Comparison of ENCODE assay signal across 24 cellular contexts in genomic region chr11:119054418-119054817, GRCh38. TPM values are rescaled to one million over a fixed set of nuclear protein-coding genes. Genes with fewer than 3 reads are reported as not detected.
DNase-seq lines count a peak whose midpoint lies in the region; ATAC-seq, FAIRE-seq and TF ChIP-seq lines count a peak whose summit lies in the region.
"Had no signal": no experiment of that assay in that cellular context is flagged by ENCODE, and none has a peak within 500 bp of the region (broad histone marks: within the 10 kb centered on the region; RNA-seq: fewer than 3 reads in every experiment).

No MANE protein-coding gene starts in this region.

- no peaks in the 10 kb centered on the region for H3K9me3 Mint-ChIP-seq in activated CD4-positive, alpha-beta memory T cell treated with anti-CD3 and anti-CD28 coated beads for 36 hours
- H3K9me3 Mint-ChIP-seq in activated CD4-positive, alpha-beta memory T cell treated with anti-CD3 and anti-CD28 coated beads, Interleukin-2, amount 10 ng/mL, durations not matched to agents 7 days and 5 days: no peaks in the 10 kb centered on the region
- no peaks in the 10 kb centered on the region for H3K9me3 Mint-ChIP-seq in CD8-positive, alpha-beta T cell
- no peaks in the 10 kb centered on the region for H3K9me3 Mint-ChIP-seq in neural crest cell

- H4K20me1 ChIP-seq in K562 (replicated peaks; ENCODE audit: control insufficient read depth, insufficient read depth, low read length): no peaks in the 10 kb centered on the region

- WGBS in K562 (ENCODE audit: insufficient coverage, low coverage, missing lambda C conversion rate): 95% methylated on average over 10 of the region's 10 CpGs

- peak overlapping the region; percentile 16 for H3K4me3 Mint-ChIP-seq in activated CD4-positive, alpha-beta memory T cell treated with anti-CD3 and anti-CD28 coated beads for 36 hours
- H3K4me3 Mint-ChIP-seq in activated CD4-positive, alpha-beta memory T cell treated with anti-CD3 and anti-CD28 coated beads, Interleukin-2, amount 10 ng/mL, durations not matched to agents 7 days and 5 days: no peak overlapping the region
- H3K4me3 Mint-ChIP-seq in CD8-positive, alpha-beta T cell: peak overlapping the region; percentile 45
- peak overlapping the region; percentile 79 for H3K4me3 Mint-ChIP-seq in neural crest cell

- POLR2A ChIA-PET in activated CD4-positive, alpha-beta memory T cell treated with anti-CD3 and anti-CD28 coated beads for 36 hours (lab: Charles Lee): interaction anchor here (4.7 kb wide), 1 partner anchor 13 kb away, joined by 35 read pairs; the partner anchor contains the start of gene VPS11
- POLR2A ChIA-PET in activated CD4-positive, alpha-beta memory T cell treated with anti-CD3 and anti-CD28 coated beads, Interleukin-2, amount 10 ng/mL, durations not matched to agents 7 days and 5 days (lab: Charles Lee): interaction anchor here (0.6 to 5.8 kb wide), 5 partner anchors 12 to 57 kb away, joined by 3 to 82 read pairs (median 7); partner anchors contain the start of genes CENATAC and VPS11
- POLR2A ChIA-PET in CD8-positive, alpha-beta T cell (lab: Charles Lee): interaction anchor here (1.0 kb wide), 2 partner anchors 48 to 129 kb away, joined by 3 read pairs; partner anchors contain the start of gene BCL9L
- POLR2A ChIA-PET in K562 (lab: Yijun Ruan, JAX): interaction anchor here (0.6 to 8.8 kb wide), 8 partner anchors 10 to 266 kb away, joined by 3 to 132 read pairs (median 8); partner anchors contain the start of gene VPS11

- TF ChIP-seq RAD21 in K562 (CRISPR knock-in tag; conservative IDR thresholded peaks at IDR 0.05 in 1 of 2, IDR thresholded peaks at IDR 0.05 in 1 of 2): no peak

- peaks cover 21% of the 10 kb centered on the region for H3K4me1 ChIP-seq in CD8-positive, alpha-beta T cell (ENCODE audit: insufficient read depth, low read length)
- peaks cover 18 to 21% of the 10 kb centered on the region in 2 experiments; a peak in 3 of 5 replicates for H3K4me1 ChIP-seq in K562 (replicated peaks in 1 of 2; ENCODE audit: control insufficient read depth in 2 of 2, insufficient read depth in 2 of 2, low read length in 2 of 2)

- no peak for TF ChIP-seq POLR2A in K562 (conservative IDR thresholded peaks at IDR 0.05)

- no peak overlapping the region for H2AFZ ChIP-seq in K562 (ENCODE audit: low read depth, low read length)

- CTCF ChIA-PET in activated CD4-positive, alpha-beta memory T cell treated with anti-CD3 and anti-CD28 coated beads for 36 hours (lab: Charles Lee): interaction anchor here (0.8 to 1.5 kb wide), 3 partner anchors 8 to 36 kb away, joined by 3 to 4 read pairs (median 3); partner anchors contain the start of genes SLC37A4 and TRAPPC4
- CTCF ChIA-PET in activated CD4-positive, alpha-beta memory T cell treated with anti-CD3 and anti-CD28 coated beads, Interleukin-2, amount 10 ng/mL, durations not matched to agents 7 days and 5 days (lab: Charles Lee): interaction anchor here (1.0 to 3.1 kb wide), 4 partner anchors 13 to 36 kb away, joined by 3 to 21 read pairs (median 6); partner anchors contain the start of genes HMBS, RPS25, SLC37A4 and TRAPPC4
- CTCF ChIA-PET in CD8-positive, alpha-beta T cell (lab: Charles Lee): no interaction called here
- CTCF ChIA-PET in K562 (lab: Yijun Ruan, JAX; ENCODE audit: low intra/inter-chr PET ratio): no interaction called here

- peak overlapping the region in 1 of 2 experiments; percentile 29; a peak in 1 of 4 replicates for H3K9ac ChIP-seq in K562 (ENCODE audit: insufficient read depth in 1 of 2, low read depth in 2 of 2, low read length in 2 of 2)

- no peak overlapping the region for H3K4me2 ChIP-seq in K562 (ENCODE audit: insufficient read depth, low read length)

- no peak for FAIRE-seq in K562 (lab: Jason Lieb, UNC)
- FAIRE-seq: A204.1, D721Med, small intestine had no signal

- no peaks in the 10 kb centered on the region for H3K9me1 ChIP-seq in K562 (ENCODE audit: control insufficient read depth, insufficient read depth, low read length)

- peaks cover 42% of the 10 kb centered on the region for H3K36me3 ChIP-seq in CD8-positive, alpha-beta T cell (ENCODE audit: insufficient read depth, low read length)
- peaks cover 64% of the 10 kb centered on the region for H3K36me3 ChIP-seq in K562 (ENCODE audit: control insufficient read depth, insufficient read depth, low read length)

- H3K9me3 ChIP-seq in CD8-positive, alpha-beta T cell (ENCODE audit: low read length): no peaks in the 10 kb centered on the region
- no peaks in the 10 kb centered on the region for H3K9me3 ChIP-seq in K562 (replicated peaks; ENCODE audit: control insufficient read depth, insufficient read depth, low read depth, low read length)
- H3K9me3 ChIP-seq: ascending aorta, mucosa of descending colon, thyroid gland had no signal

- H3K27ac Mint-ChIP-seq in activated CD4-positive, alpha-beta memory T cell treated with anti-CD3 and anti-CD28 coated beads for 36 hours: no peak overlapping the region
- no peak overlapping the region for H3K27ac Mint-ChIP-seq in activated CD4-positive, alpha-beta memory T cell treated with anti-CD3 and anti-CD28 coated beads, Interleukin-2, amount 10 ng/mL, durations not matched to agents 7 days and 5 days
- H3K27ac Mint-ChIP-seq in CD8-positive, alpha-beta T cell: no peak overlapping the region
- peak overlapping the region; percentile 67 for H3K27ac Mint-ChIP-seq in neural crest cell (ENCODE audit: unreplicated experiment)

- no peak for ATAC-seq in CD8-positive, alpha-beta T cell
- no peak for ATAC-seq in K562
- no peak for ATAC-seq in GM19455 (IDR thresholded peaks at IDR 0.05; ENCODE audit: unreplicated experiment)
- ATAC-seq in HG03439 (IDR thresholded peaks at IDR 0.05; ENCODE audit: unreplicated experiment): no peak
- ATAC-seq: mucosa of descending colon had no signal

- H3K27me3 ChIP-seq in CD8-positive, alpha-beta T cell (ENCODE audit: insufficient read depth, low read length): no peaks in the 10 kb centered on the region
- no peaks in the 10 kb centered on the region for H3K27me3 ChIP-seq in K562 (ENCODE audit: control insufficient read depth in 2 of 2, insufficient read depth in 2 of 2, low read length in 2 of 2)
- H3K27me3 ChIP-seq: ascending aorta, thyroid gland had no signal

- peaks cover 50% of the 10 kb centered on the region for H3K4me1 Mint-ChIP-seq in activated CD4-positive, alpha-beta memory T cell treated with anti-CD3 and anti-CD28 coated beads for 36 hours (ENCODE audit: low read depth)
- H3K4me1 Mint-ChIP-seq in activated CD4-positive, alpha-beta memory T cell treated with anti-CD3 and anti-CD28 coated beads, Interleukin-2, amount 10 ng/mL, durations not matched to agents 7 days and 5 days: peaks cover 65% of the 10 kb centered on the region
- H3K4me1 Mint-ChIP-seq in CD8-positive, alpha-beta T cell (ENCODE audit: low read depth): peaks cover 35% of the 10 kb centered on the region
- peaks cover 26% of the 10 kb centered on the region for H3K4me1 Mint-ChIP-seq in neural crest cell

- peaks cover 53% of the 10 kb centered on the region for H3K36me3 Mint-ChIP-seq in activated CD4-positive, alpha-beta memory T cell treated with anti-CD3 and anti-CD28 coated beads for 36 hours
- H3K36me3 Mint-ChIP-seq in activated CD4-positive, alpha-beta memory T cell treated with anti-CD3 and anti-CD28 coated beads, Interleukin-2, amount 10 ng/mL, durations not matched to agents 7 days and 5 days (ENCODE audit: low read depth): peaks cover 61% of the 10 kb centered on the region
- peaks cover 71% of the 10 kb centered on the region for H3K36me3 Mint-ChIP-seq in CD8-positive, alpha-beta T cell
- H3K36me3 Mint-ChIP-seq in neural crest cell (ENCODE audit: low read depth): peaks cover 19% of the 10 kb centered on the region

- H3K27ac ChIP-seq in CD8-positive, alpha-beta T cell (ENCODE audit: low read depth, low read length): no peak overlapping the region
- no peak overlapping the region for H3K27ac ChIP-seq in K562 (ENCODE audit: extremely low read depth, low read depth, low read length)
- H3K27ac ChIP-seq: ascending aorta, thyroid gland had no signal

- BruUV-seq in K562 (replicated peaks; lab: Mats Ljungman, UMichigan): no TSS peak

- TF ChIP-seq EP300 in K562 (IDR thresholded peaks at IDR 0.05; ENCODE audit: low read length): no peak

- H3K4me3 ChIP-seq in CD8-positive, alpha-beta T cell (ENCODE audit: low read depth, low read length): no peak overlapping the region
- no peak overlapping the region for H3K4me3 ChIP-seq in K562
- H3K4me3 ChIP-seq: mucosa of descending colon, thyroid gland had no signal

- DNase-seq in activated CD4-positive, alpha-beta memory T cell treated with anti-CD3 and anti-CD28 coated beads for 36 hours: no peak
- no peak for DNase-seq in activated CD4-positive, alpha-beta memory T cell treated with anti-CD3 and anti-CD28 coated beads, Interleukin-2, amount 10 ng/mL, durations not matched to agents 7 days and 5 days
- no peak for DNase-seq in CD8-positive, alpha-beta T cell
- DNase-seq in K562 (ENCODE audit: extremely low read depth in 1 of 4, low spot score in 3 of 4): no peak
- DNase-seq in neural crest cell (ENCODE audit: low read depth, low spot score): no peak
- DNase-seq in NCI-H524 (lab: John Stamatoyannopoulos, UW): no peak
- DNase-seq: activated CD4-positive, alpha-beta T cell treated with anti-CD3 and anti-CD28 coated beads for 48 hours; activated CD8-positive, alpha-beta memory T cell treated with anti-CD3 and anti-CD28 coated beads, Interleukin-2, amount 50 U/mL, for 48 hours; erythroblast; foreskin fibroblast; NCI-H1092 treated with DMSO at 0.1 percent for 48 hours; NCI-H2081; NCI-H345; nucleus accumbens; SHP77 treated with DMSO at 0.1 percent for 48 hours; small intestine; stimulated activated naive CD4-positive, alpha-beta T cell treated with Interleukin-2 at 50 U/mL for 16 hours; thyroid gland had no signal

- H3K27me3 Mint-ChIP-seq in activated CD4-positive, alpha-beta memory T cell treated with anti-CD3 and anti-CD28 coated beads for 36 hours: no peaks in the 10 kb centered on the region
- H3K27me3 Mint-ChIP-seq in activated CD4-positive, alpha-beta memory T cell treated with anti-CD3 and anti-CD28 coated beads, Interleukin-2, amount 10 ng/mL, durations not matched to agents 7 days and 5 days: no peaks in the 10 kb centered on the region
- no peaks in the 10 kb centered on the region for H3K27me3 Mint-ChIP-seq in CD8-positive, alpha-beta T cell (ENCODE audit: low read depth)
- no peaks in the 10 kb centered on the region for H3K27me3 Mint-ChIP-seq in neural crest cell (ENCODE audit: low read depth)

- no peak for TF ChIP-seq CTCF in CD8-positive, alpha-beta T cell (IDR thresholded peaks at IDR 0.05)
- no peak for TF ChIP-seq CTCF in K562 (IDR thresholded peaks at IDR 0.05 in 2 of 3, conservative IDR thresholded peaks at IDR 0.05 in 1 of 3; ENCODE audit: insufficient read depth in 2 of 3, low read depth in 1 of 3, low read length in 3 of 3)
- TF ChIP-seq CTCF in neural crest cell (conservative IDR thresholded peaks at IDR 0.05): no peak

- in situ Hi-C loops in K562 (cut with MboI): no loop called here

- intact Hi-C loops in activated CD4-positive, alpha-beta memory T cell treated with anti-CD3 and anti-CD28 coated beads for 36 hours (cut with micrococcal nuclease): no loop called here
- intact Hi-C loops in CD8-positive, alpha-beta T cell (cut with DNase I, micrococcal nuclease): no loop called here
- intact Hi-C loops in K562 (cut with micrococcal nuclease): no loop called here

- H3K79me2 ChIP-seq in K562 (ENCODE audit: control insufficient read depth, insufficient read depth, low read length): peaks cover 38% of the 10 kb centered on the region

RNA-seq across cellular contexts. Expression of gene HYOU1, which starts 2.6 kb away (rescaled TPM):
- total RNA-seq in activated CD4-positive, alpha-beta memory T cell treated with anti-CD3 and anti-CD28 coated beads for 36 hours: 100 to 1,000 TPM; 127 to 136 TPM
- total RNA-seq in activated CD4-positive, alpha-beta memory T cell treated with anti-CD3 and anti-CD28 coated beads, Interleukin-2, amount 10 ng/mL, durations not matched to agents 7 days and 5 days: 100 to 1,000 TPM; 123 to 125 TPM
- total RNA-seq in CD8-positive, alpha-beta T cell: 100 to 1,000 TPM; 106 to 109 TPM
- 358 and 605 TPM in 2 replicates for total RNA-seq in K562 (2011; cell fraction: chromatin; rRNA removed; ENCODE audit: low replicate concordance)
- total RNA-seq in K562 (2011; cell fraction: nucleolus; rRNA removed): 442 and 449 TPM in 2 replicates
- 467 and 490 TPM in 2 replicates for total RNA-seq in K562 (2011; cell fraction: nucleoplasm; rRNA removed)
- 128 and 132 TPM in 2 replicates for total RNA-seq in K562 (2014; rRNA removed)
- total RNA-seq in K562 (2014; rRNA removed; fragmentation: Illumina TruSeq; extraction: Trizol): 95.2 and 104 TPM in 2 replicates
- 124 and 125 TPM in 2 replicates for total RNA-seq in K562 (2015; rRNA removed; fragmentation: Illumina TruSeq; extraction: Trizol)
- total RNA-seq in K562 (2021): 193 and 197 TPM in 2 replicates
- polyA plus RNA-seq in K562 (2011; rRNA removed): 159 and 196 TPM in 2 replicates
- polyA plus RNA-seq in K562 (2011; cell fraction: cytosol; rRNA removed): 195 and 205 TPM in 2 replicates
- 158 and 198 TPM in 2 replicates for polyA plus RNA-seq in K562 (2011; cell fraction: nucleus; rRNA removed)
- polyA plus RNA-seq in K562 (2012): 135 and 352 TPM in 2 replicates
- 180 and 197 TPM in 2 replicates for polyA plus RNA-seq in K562 (2014; fragmentation: Illumina TruSeq; extraction: Trizol)
- 10 to 100 TPM; 19.5 to 46.2 TPM for polyA plus RNA-seq in K562 (2014; fragmentation: Nextera tagmentation; extraction: Ambion mirVana)
- 145 and 151 TPM in 2 replicates for polyA plus RNA-seq in K562 (2014; rRNA removed)
- polyA minus RNA-seq in K562 (2011; rRNA and poly(A)+ RNA removed): 167 and 177 TPM in 2 replicates
- polyA minus RNA-seq in K562 (2011; cell fraction: cytosol; rRNA and poly(A)+ RNA removed): 92.7 and 93.6 TPM in 2 replicates
- polyA minus RNA-seq in K562 (2011; cell fraction: nucleus; rRNA and poly(A)+ RNA removed): 42.5 and 79.6 TPM in 2 replicates
- 199 and 204 TPM in 2 replicates for total RNA-seq in neural crest cell

RNA-seq across cellular contexts. Expression of gene VPS11, which starts 13.2 kb away (rescaled TPM):
- total RNA-seq in activated CD4-positive, alpha-beta memory T cell treated with anti-CD3 and anti-CD28 coated beads for 36 hours: 10 to 100 TPM; 19.2 to 21.1 TPM
- total RNA-seq in activated CD4-positive, alpha-beta memory T cell treated with anti-CD3 and anti-CD28 coated beads, Interleukin-2, amount 10 ng/mL, durations not matched to agents 7 days and 5 days: 10 to 100 TPM; 30.6 to 36.1 TPM
- 100 to 1,000 TPM in 1 of 2 experiments, 10 to 100 TPM in 1; 91.0 to 109 TPM for total RNA-seq in CD8-positive, alpha-beta T cell
- total RNA-seq in K562 (2011; cell fraction: chromatin; rRNA removed; ENCODE audit: low replicate concordance): 48.5 and 85.1 TPM in 2 replicates
- total RNA-seq in K562 (2011; cell fraction: nucleolus; rRNA removed): 45.9 and 54.7 TPM in 2 replicates
- total RNA-seq in K562 (2011; cell fraction: nucleoplasm; rRNA removed): 43.9 and 49.8 TPM in 2 replicates
- total RNA-seq in K562 (2014; rRNA removed): 31.2 and 38.7 TPM in 2 replicates
- total RNA-seq in K562 (2014; rRNA removed; fragmentation: Illumina TruSeq; extraction: Trizol): 20.4 and 23.0 TPM in 2 replicates
- 31.3 and 33.5 TPM in 2 replicates for total RNA-seq in K562 (2015; rRNA removed; fragmentation: Illumina TruSeq; extraction: Trizol)
- 25.5 and 28.6 TPM in 2 replicates for total RNA-seq in K562 (2021)
- 14.1 and 16.7 TPM in 2 replicates for polyA plus RNA-seq in K562 (2011; rRNA removed)
- polyA plus RNA-seq in K562 (2011; cell fraction: cytosol; rRNA removed): 19.3 and 19.7 TPM in 2 replicates
- polyA plus RNA-seq in K562 (2011; cell fraction: nucleus; rRNA removed): 37.0 and 59.4 TPM in 2 replicates
- 30.8 and 37.2 TPM in 2 replicates for polyA plus RNA-seq in K562 (2012)
- 31.1 and 35.5 TPM in 2 replicates for polyA plus RNA-seq in K562 (2014; fragmentation: Illumina TruSeq; extraction: Trizol)
- polyA plus RNA-seq in K562 (2014; fragmentation: Nextera tagmentation; extraction: Ambion mirVana): 10 to 100 TPM; 19.7 to 31.6 TPM
- polyA plus RNA-seq in K562 (2014; rRNA removed): 24.9 and 27.5 TPM in 2 replicates
- polyA minus RNA-seq in K562 (2011; rRNA and poly(A)+ RNA removed): 20.5 and 26.5 TPM in 2 replicates
- polyA minus RNA-seq in K562 (2011; cell fraction: cytosol; rRNA and poly(A)+ RNA removed): 17.9 and 24.6 TPM in 2 replicates
- polyA minus RNA-seq in K562 (2011; cell fraction: nucleus; rRNA and poly(A)+ RNA removed): 16.6 and 18.9 TPM in 2 replicates
- total RNA-seq in neural crest cell: 30.6 and 35.4 TPM in 2 replicates

RNA-seq across cellular contexts. Expression of gene SLC37A4, which starts 23.7 kb away (rescaled TPM):
- total RNA-seq in activated CD4-positive, alpha-beta memory T cell treated with anti-CD3 and anti-CD28 coated beads for 36 hours: 10 to 100 TPM; 33.4 to 37.0 TPM
- total RNA-seq in activated CD4-positive, alpha-beta memory T cell treated with anti-CD3 and anti-CD28 coated beads, Interleukin-2, amount 10 ng/mL, durations not matched to agents 7 days and 5 days: 10 to 100 TPM; 31.6 to 33.9 TPM
- total RNA-seq in CD8-positive, alpha-beta T cell: 1 to 10 TPM; 4.0 to 4.6 TPM
- 93.5 and 200 TPM in 2 replicates for total RNA-seq in K562 (2011; cell fraction: chromatin; rRNA removed; ENCODE audit: low replicate concordance)
- 179 and 193 TPM in 2 replicates for total RNA-seq in K562 (2011; cell fraction: nucleolus; rRNA removed)
- 133 and 149 TPM in 2 replicates for total RNA-seq in K562 (2011; cell fraction: nucleoplasm; rRNA removed)
- total RNA-seq in K562 (2014; rRNA removed) (27.9 and 34.1 TPM in 2 replicates), K562 (2014; rRNA removed; fragmentation: Illumina TruSeq; extraction: Trizol) (34.5 and 35.7 TPM in 2 replicates), K562 (2015; rRNA removed; fragmentation: Illumina TruSeq; extraction: Trizol) (27.9 and 28.2 TPM in 2 replicates), K562 (2021) (48.8 and 49.8 TPM in 2 replicates), neural crest cell (50.2 and 50.3 TPM in 2 replicates)
- polyA plus RNA-seq in K562 (2011; rRNA removed) (73.9 and 87.9 TPM in 2 replicates), K562 (2014; fragmentation: Illumina TruSeq; extraction: Trizol) (54.6 and 55.2 TPM in 2 replicates), K562 (2014; fragmentation: Nextera tagmentation; extraction: Ambion mirVana) (10 to 100 TPM; 24.7 to 40.7 TPM), K562 (2014; rRNA removed) (54.6 and 55.0 TPM in 2 replicates)
- 125 and 133 TPM in 2 replicates for polyA plus RNA-seq in K562 (2011; cell fraction: cytosol; rRNA removed)
- polyA plus RNA-seq in K562 (2011; cell fraction: nucleus; rRNA removed): 272 and 287 TPM in 2 replicates
- polyA plus RNA-seq in K562 (2012): 36.4 and 40.1 TPM in 2 replicates
- 95.1 and 110 TPM in 2 replicates for polyA minus RNA-seq in K562 (2011; rRNA and poly(A)+ RNA removed)
- 31.7 and 35.4 TPM in 2 replicates for polyA minus RNA-seq in K562 (2011; cell fraction: cytosol; rRNA and poly(A)+ RNA removed)
- 44.6 and 66.4 TPM in 2 replicates for polyA minus RNA-seq in K562 (2011; cell fraction: nucleus; rRNA and poly(A)+ RNA removed)

RNA-seq across cellular contexts. Expression of gene HMBS, which starts 30.3 kb away (rescaled TPM):
- 10 to 100 TPM; 31.2 to 33.8 TPM for total RNA-seq in activated CD4-positive, alpha-beta memory T cell treated with anti-CD3 and anti-CD28 coated beads for 36 hours
- 10 to 100 TPM; 17.3 to 18.8 TPM for total RNA-seq in activated CD4-positive, alpha-beta memory T cell treated with anti-CD3 and anti-CD28 coated beads, Interleukin-2, amount 10 ng/mL, durations not matched to agents 7 days and 5 days
- total RNA-seq in CD8-positive, alpha-beta T cell: 1 to 10 TPM; 5.4 to 6.4 TPM
- total RNA-seq in K562 (2011; cell fraction: chromatin; rRNA removed; ENCODE audit: low replicate concordance): 269 and 490 TPM in 2 replicates
- total RNA-seq in K562 (2011; cell fraction: nucleolus; rRNA removed): 337 and 417 TPM in 2 replicates
- 304 and 321 TPM in 2 replicates for total RNA-seq in K562 (2011; cell fraction: nucleoplasm; rRNA removed)
- 82.8 and 118 TPM in 2 replicates for total RNA-seq in K562 (2014; rRNA removed)
- total RNA-seq in K562 (2014; rRNA removed; fragmentation: Illumina TruSeq; extraction: Trizol): 108 and 113 TPM in 2 replicates
- total RNA-seq in K562 (2015; rRNA removed; fragmentation: Illumina TruSeq; extraction: Trizol): 52.3 and 56.9 TPM in 2 replicates
- 272 and 282 TPM in 2 replicates for total RNA-seq in K562 (2021)
- polyA plus RNA-seq in K562 (2011; rRNA removed): 311 and 380 TPM in 2 replicates
- 268 and 371 TPM in 2 replicates for polyA plus RNA-seq in K562 (2011; cell fraction: cytosol; rRNA removed)
- polyA plus RNA-seq in K562 (2011; cell fraction: nucleus; rRNA removed): 618 and 678 TPM in 2 replicates
- 146 and 173 TPM in 2 replicates for polyA plus RNA-seq in K562 (2012)
- polyA plus RNA-seq in K562 (2014; fragmentation: Illumina TruSeq; extraction: Trizol): 286 and 323 TPM in 2 replicates
- polyA plus RNA-seq in K562 (2014; fragmentation: Nextera tagmentation; extraction: Ambion mirVana): 100 to 1,000 TPM; 308 to 385 TPM
- 294 and 314 TPM in 2 replicates for polyA plus RNA-seq in K562 (2014; rRNA removed)
- polyA minus RNA-seq in K562 (2011; rRNA and poly(A)+ RNA removed): 161 and 230 TPM in 2 replicates
- polyA minus RNA-seq in K562 (2011; cell fraction: cytosol; rRNA and poly(A)+ RNA removed): 85.6 and 104 TPM in 2 replicates
- polyA minus RNA-seq in K562 (2011; cell fraction: nucleus; rRNA and poly(A)+ RNA removed): 144 and 221 TPM in 2 replicates
- total RNA-seq in neural crest cell: 55.5 and 58.4 TPM in 2 replicates

RNA-seq across cellular contexts. Expression of gene TRAPPC4, which starts 35.9 kb away (rescaled TPM):
- 10 to 100 TPM; 86.4 to 87.8 TPM for total RNA-seq in activated CD4-positive, alpha-beta memory T cell treated with anti-CD3 and anti-CD28 coated beads for 36 hours
- total RNA-seq in activated CD4-positive, alpha-beta memory T cell treated with anti-CD3 and anti-CD28 coated beads, Interleukin-2, amount 10 ng/mL, durations not matched to agents 7 days and 5 days: 10 to 100 TPM; 67.0 to 71.1 TPM
- total RNA-seq in CD8-positive, alpha-beta T cell: 10 to 100 TPM; 65.6 to 73.3 TPM
- total RNA-seq in K562 (2011; cell fraction: chromatin; rRNA removed; ENCODE audit: low replicate concordance): 76.0 and 138 TPM in 2 replicates
- 134 and 149 TPM in 2 replicates for total RNA-seq in K562 (2011; cell fraction: nucleolus; rRNA removed)
- 122 and 136 TPM in 2 replicates for total RNA-seq in K562 (2011; cell fraction: nucleoplasm; rRNA removed)
- total RNA-seq in K562 (2014; rRNA removed) (132 and 142 TPM in 2 replicates), K562 (2014; rRNA removed; fragmentation: Illumina TruSeq; extraction: Trizol) (142 and 147 TPM in 2 replicates), K562 (2015; rRNA removed; fragmentation: Illumina TruSeq; extraction: Trizol) (137 and 139 TPM in 2 replicates), K562 (2021) (139 TPM in 2 replicates), neural crest cell (88.1 and 90.1 TPM in 2 replicates)
- polyA plus RNA-seq in K562 (2011; rRNA removed) (205 and 232 TPM in 2 replicates), K562 (2014; fragmentation: Illumina TruSeq; extraction: Trizol) (121 and 127 TPM in 2 replicates), K562 (2014; fragmentation: Nextera tagmentation; extraction: Ambion mirVana) (100 to 1,000 TPM; 455 to 524 TPM), K562 (2014; rRNA removed) (152 and 159 TPM in 2 replicates)
- 349 and 363 TPM in 2 replicates for polyA plus RNA-seq in K562 (2011; cell fraction: cytosol; rRNA removed)
- 108 and 126 TPM in 2 replicates for polyA plus RNA-seq in K562 (2011; cell fraction: nucleus; rRNA removed)
- polyA plus RNA-seq in K562 (2012): 139 and 188 TPM in 2 replicates
- 121 and 192 TPM in 2 replicates for polyA minus RNA-seq in K562 (2011; rRNA and poly(A)+ RNA removed)
- polyA minus RNA-seq in K562 (2011; cell fraction: cytosol; rRNA and poly(A)+ RNA removed): 33.1 and 51.2 TPM in 2 replicates
- polyA minus RNA-seq in K562 (2011; cell fraction: nucleus; rRNA and poly(A)+ RNA removed): 44.2 and 59.3 TPM in 2 replicates

Comparison
In these comparisons a context has a peak if more than half of its experiments do, and no peak if none do; other contexts are left out.
1. CTCF ChIA-PET loops: an anchor here in activated CD4-positive, alpha-beta memory T cell treated with anti-CD3 and anti-CD28 coated beads for 36 hours (0.8 to 1.5 kb wide) and activated CD4-positive, alpha-beta memory T cell treated with anti-CD3 and anti-CD28 coated beads, Interleukin-2, amount 10 ng/mL, durations not matched to agents 7 days and 5 days (1.0 to 3.1 kb wide); none called in CD8-positive, alpha-beta T cell and K562.